ENCODE assay signal across 9 cellular contexts in genomic region chr18:45775726-45776125, GRCh38. TPM values are rescaled to one million over a fixed set of nuclear protein-coding genes. Genes with fewer than 3 reads are reported as not detected.
DNase-seq lines count a peak whose midpoint lies in the region; ATAC-seq and TF ChIP-seq lines count a peak whose summit lies in the region.
"Had no signal": no experiment of that assay in that cellular context is flagged by ENCODE, and none has a peak within 500 bp of the region (broad histone marks: within the 10 kb centered on the region; RNA-seq: fewer than 3 reads in every experiment).

No MANE protein-coding gene starts in this region.

- no peaks in the 10 kb centered on the region for H4K20me1 ChIP-seq in GM23338 (replicated peaks; ENCODE audit: insufficient read depth)

- H3K36me3 ChIP-seq in GM23338 (ENCODE audit: insufficient read depth) (no peaks in the 10 kb centered on the region), skeletal muscle satellite cell (ENCODE audit: insufficient read depth, low read length) (no peaks in the 10 kb centered on the region)

- peak overlapping the region; percentile 71 for H3K4me3 ChIP-seq in GM23338
- H3K4me3 ChIP-seq in right cardiac atrium (ENCODE audit: low read length) = peak overlapping the region; percentile 46
- H3K4me3 ChIP-seq in skeletal muscle satellite cell (ENCODE audit: low read length) = peak overlapping the region; percentile 59

- POLR2A ChIA-PET in activated CD8-positive, alpha-beta T cell treated with anti-CD3 and anti-CD28 coated beads for 36 hours (lab: Charles Lee) = interaction anchor here (1.0 to 1.4 kb wide), 4 partner anchors 11 to 51 kb away, joined by 3 to 5 read pairs (median 4); no protein-coding TSS in a partner anchor

- no peaks in the 10 kb centered on the region for H3K4me1 Mint-ChIP-seq in GM23338
- H3K4me1 Mint-ChIP-seq in activated CD8-positive, alpha-beta T cell treated with anti-CD3 and anti-CD28 coated beads for 36 hours (ENCODE audit: low read depth) = peaks cover 21% of the 10 kb centered on the region

- H3K4me2 ChIP-seq in GM23338 (peak overlapping the region; percentile 83), skeletal muscle satellite cell (ENCODE audit: low read length) (peak overlapping the region; percentile 74)

- H3K36me3 Mint-ChIP-seq in GM23338 (ENCODE audit: low read depth) = no peaks in the 10 kb centered on the region; the same call in 2 of the 3 replicates
- no peaks in the 10 kb centered on the region for H3K36me3 Mint-ChIP-seq in activated CD8-positive, alpha-beta T cell treated with anti-CD3 and anti-CD28 coated beads for 36 hours (ENCODE audit: low read depth)

- intact Hi-C loops in activated CD8-positive, alpha-beta T cell treated with anti-CD3 and anti-CD28 coated beads for 36 hours (cut with micrococcal nuclease) = no loop called here
- intact Hi-C loops in right cardiac atrium (cut with DNase I) = no loop called here

- ATAC-seq in GM23338 (peak; percentile 22; the same call in 1 of the 3 replicates), right cardiac atrium (peak in 1 of 2 donors; percentile 38), GM19397 (IDR thresholded peaks at IDR 0.05; ENCODE audit: unreplicated experiment) (no peak), GM21381 (IDR thresholded peaks at IDR 0.05; ENCODE audit: unreplicated experiment) (no peak)
- no peak for ATAC-seq in activated CD8-positive, alpha-beta T cell treated with anti-CD3 and anti-CD28 coated beads for 36 hours

- H3K4me3 Mint-ChIP-seq in GM23338 = no peak overlapping the region
- H3K4me3 Mint-ChIP-seq in activated CD8-positive, alpha-beta T cell treated with anti-CD3 and anti-CD28 coated beads for 36 hours = peak overlapping the region; percentile 75

- no peak overlapping the region for H3K27ac ChIP-seq in GM23338 (ENCODE audit: low read depth)
- H3K27ac ChIP-seq in right cardiac atrium (ENCODE audit: low read length) = peak overlapping the region; percentile 38

- H3K4me1 ChIP-seq in GM23338 (ENCODE audit: insufficient read depth) = peaks cover 4% of the 10 kb centered on the region; the same call in 1 of the 2 replicates
- H3K4me1 ChIP-seq in right cardiac atrium (ENCODE audit: control insufficient read depth, insufficient read depth, low read length) = peaks cover under 1% of the 10 kb centered on the region
- peaks cover 80% of the 10 kb centered on the region for H3K4me1 ChIP-seq in skeletal muscle satellite cell (ENCODE audit: control insufficient read depth, insufficient read depth, low read length)

- DNase-seq in GM23338 (ENCODE audit: low spot score) = no peak
- DNase-seq in activated CD8-positive, alpha-beta T cell treated with anti-CD3 and anti-CD28 coated beads for 36 hours = no peak
- DNase-seq in right cardiac atrium = no peak
- DNase-seq in cerebellum (ENCODE audit: low spot score) = no peak
- DNase-seq in GM10266 (ENCODE audit: extremely low spot score) = no peak
- DNase-seq: GOT3 had no signal

- H3K9me2 ChIP-seq in GM23338 (ENCODE audit: insufficient read depth) = peaks cover 35% of the 10 kb centered on the region

- 36% methylated on average over 8 of the region's 8 CpGs for WGBS in right cardiac atrium

- H3K9me3 Mint-ChIP-seq in GM23338 = peaks cover 4% of the 10 kb centered on the region
- H3K9me3 Mint-ChIP-seq in activated CD8-positive, alpha-beta T cell treated with anti-CD3 and anti-CD28 coated beads for 36 hours = no peaks in the 10 kb centered on the region

- CTCF ChIA-PET in activated CD8-positive, alpha-beta T cell treated with anti-CD3 and anti-CD28 coated beads for 36 hours (lab: Charles Lee) = interaction anchor here (0.9 to 2.0 kb wide), 9 partner anchors 30 to 111 kb away, joined by 3 to 16 read pairs (median 3); no protein-coding TSS in a partner anchor

- H3F3A ChIP-seq in GM23338 (replicated peaks; ENCODE audit: low read depth) = 0 out of 2 replicates have a peak, but pooled peaks cover 3% of the 10 kb centered on the region

- H3K9me3 ChIP-seq in right cardiac atrium (ENCODE audit: control insufficient read depth, low read length) (no peaks in the 10 kb centered on the region), skeletal muscle satellite cell (replicated peaks; ENCODE audit: low read length) (no peaks in the 10 kb centered on the region)

- TF ChIP-seq CTCF in GM23338 (conservative IDR thresholded peaks at IDR 0.05; ENCODE audit: low read depth in 2 of 2) (no peak), GM10266 (IDR thresholded peaks at IDR 0.05; ENCODE audit: control insufficient read depth, insufficient read depth, low read depth, missing control alignments) (no peak)
- no peak for TF ChIP-seq CTCF in activated CD8-positive, alpha-beta T cell treated with anti-CD3 and anti-CD28 coated beads for 36 hours (IDR thresholded peaks at IDR 0.05)

- H3K27me3 Mint-ChIP-seq in GM23338 (ENCODE audit: insufficient read depth, low read depth, poor library complexity) = no peaks in the 10 kb centered on the region
- H3K27me3 Mint-ChIP-seq in activated CD8-positive, alpha-beta T cell treated with anti-CD3 and anti-CD28 coated beads for 36 hours = peaks cover 17% of the 10 kb centered on the region

- no peak overlapping the region for H3K27ac Mint-ChIP-seq in GM23338
- peak overlapping the region; percentile 32 for H3K27ac Mint-ChIP-seq in activated CD8-positive, alpha-beta T cell treated with anti-CD3 and anti-CD28 coated beads for 36 hours

- no peaks in the 10 kb centered on the region for H3K79me2 ChIP-seq in GM23338 (replicated peaks; ENCODE audit: insufficient read depth)

- H3K27me3 ChIP-seq in GM23338 (ENCODE audit: insufficient read depth) (peaks cover 3% of the 10 kb centered on the region; the same call in 1 of the 2 replicates), right cardiac atrium (ENCODE audit: control insufficient read depth, insufficient read depth) (no peaks in the 10 kb centered on the region), skeletal muscle satellite cell (ENCODE audit: control insufficient read depth, insufficient read depth, low read length) (no peaks in the 10 kb centered on the region)

- H2AFZ ChIP-seq in GM23338 = peak overlapping the region; percentile 97

- peak overlapping the region; percentile 66 for H3K9ac ChIP-seq in skeletal muscle satellite cell (ENCODE audit: low read depth, low read length)

TF ChIP-seq in GM23338, 12 proteins besides CTCF, POLR2A, EP300 and RAD21 (continues in another document):
- TF ChIP-seq REST (IDR thresholded peaks at IDR 0.05; ENCODE audit: unreplicated experiment) (no peak), ZNF331 (CRISPR knock-in tag; IDR thresholded peaks at IDR 0.05; ENCODE audit: low read depth) (no peak), STAT1 (IDR thresholded peaks at IDR 0.05; ENCODE audit: unreplicated experiment) (no peak), JUNB (IDR thresholded peaks at IDR 0.05; ENCODE audit: unreplicated experiment) (no peak), CREB1 (CRISPR knock-in tag; IDR thresholded peaks at IDR 0.05; ENCODE audit: low read depth) (no peak)

RNA-seq across cellular contexts. Expression of gene SIGLEC15, which starts 49.7 kb away (rescaled TPM):
- total RNA-seq in GM23338 (2014; rRNA removed; shearing (Covaris generic)) = 0.31 TPM in 1 of 2 replicates, not detected in the other
- polyA plus RNA-seq in GM23338 (2016; fragmentation: Nextera tagmentation; extraction: Ambion mirVana) = 0.29 and 0.35 TPM in 2 replicates
- total RNA-seq in activated CD8-positive, alpha-beta T cell treated with anti-CD3 and anti-CD28 coated beads for 36 hours = not detected
- total RNA-seq in right cardiac atrium = under 1 TPM in 3 of 4 donors, not detected in 1; 0.11 to 0.38 (median 0.31) TPM
- polyA plus RNA-seq in right cardiac atrium = 0.09 TPM
- 1.7 and 3.3 TPM in 2 replicates for total RNA-seq in skeletal muscle satellite cell (2012; rRNA removed)
- total RNA-seq in cerebellum = 0.18 TPM

RNA-seq across cellular contexts. Expression of gene SLC14A1, which starts 51.7 kb away (rescaled TPM):
- total RNA-seq in GM23338 (2014; rRNA removed; shearing (Covaris generic)) = 0.21 TPM in 1 of 2 replicates, not detected in the other
- polyA plus RNA-seq in GM23338 (2016; fragmentation: Nextera tagmentation; extraction: Ambion mirVana) (0.53 TPM in 1 of 2 replicates, not detected in the other), right cardiac atrium (11.5 TPM)
- total RNA-seq in activated CD8-positive, alpha-beta T cell treated with anti-CD3 and anti-CD28 coated beads for 36 hours = 1 to 10 TPM; 3.1 TPM
- total RNA-seq in right cardiac atrium (10 to 100 TPM in 1 of 4 donors, 1 to 10 TPM in 3; 5.2 to 15.7 (median 8.9) TPM), cerebellum (3.7 TPM)
- 0.22 and 2.5 TPM in 2 replicates for total RNA-seq in skeletal muscle satellite cell (2012; rRNA removed)
